1 cellular context compared by ENCODE assay signal in the genomic region with DNA sequence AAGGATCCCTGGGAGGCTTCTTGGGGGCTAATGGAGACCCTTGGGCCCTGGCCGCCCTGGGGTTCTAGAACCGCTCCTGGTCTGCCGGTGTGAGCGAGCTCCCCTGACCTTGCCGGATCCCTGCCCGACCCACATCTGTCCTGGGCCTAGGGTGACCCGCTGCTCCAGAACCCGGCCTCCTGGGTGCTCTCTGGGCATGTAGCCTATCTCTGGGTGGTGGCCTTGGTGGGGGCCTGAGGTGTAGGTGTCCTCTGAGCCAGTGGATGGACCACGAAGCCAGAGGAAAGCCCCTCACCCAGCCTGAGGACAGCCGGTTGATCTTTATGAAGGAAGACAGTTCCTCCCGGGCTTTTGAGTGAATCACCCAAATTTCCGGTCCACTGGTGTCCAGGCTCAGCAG.
TF ChIP-seq lines count a peak whose summit lies in the region.

No MANE protein-coding gene starts in this region.

TF ChIP-seq in GM23338, 12 proteins besides CTCF, POLR2A, EP300 and RAD21 (continued from another document):
- TF ChIP-seq CREB1 (CRISPR knock-in tag; IDR thresholded peaks at IDR 0.05; ENCODE audit: low read depth) = no peak
- no peak for TF ChIP-seq NANOG (IDR thresholded peaks at IDR 0.05; ENCODE audit: borderline replicate concordance)
- TF ChIP-seq, protein P1, sequence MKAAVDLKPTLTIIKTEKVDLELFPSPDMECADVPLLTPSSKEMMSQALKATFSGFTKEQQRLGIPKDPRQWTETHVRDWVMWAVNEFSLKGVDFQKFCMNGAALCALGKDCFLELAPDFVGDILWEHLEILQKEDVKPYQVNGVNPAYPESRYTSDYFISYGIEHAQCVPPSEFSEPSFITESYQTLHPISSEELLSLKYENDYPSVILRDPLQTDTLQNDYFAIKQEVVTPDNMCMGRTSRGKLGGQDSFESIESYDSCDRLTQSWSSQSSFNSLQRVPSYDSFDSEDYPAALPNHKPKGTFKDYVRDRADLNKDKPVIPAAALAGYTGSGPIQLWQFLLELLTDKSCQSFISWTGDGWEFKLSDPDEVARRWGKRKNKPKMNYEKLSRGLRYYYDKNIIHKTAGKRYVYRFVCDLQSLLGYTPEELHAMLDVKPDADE (IDR thresholded peaks at IDR 0.05) = no peak
- no peak for TF ChIP-seq ZNF331 (CRISPR knock-in tag; IDR thresholded peaks at IDR 0.05; ENCODE audit: low read depth)
- TF ChIP-seq, protein P2, sequence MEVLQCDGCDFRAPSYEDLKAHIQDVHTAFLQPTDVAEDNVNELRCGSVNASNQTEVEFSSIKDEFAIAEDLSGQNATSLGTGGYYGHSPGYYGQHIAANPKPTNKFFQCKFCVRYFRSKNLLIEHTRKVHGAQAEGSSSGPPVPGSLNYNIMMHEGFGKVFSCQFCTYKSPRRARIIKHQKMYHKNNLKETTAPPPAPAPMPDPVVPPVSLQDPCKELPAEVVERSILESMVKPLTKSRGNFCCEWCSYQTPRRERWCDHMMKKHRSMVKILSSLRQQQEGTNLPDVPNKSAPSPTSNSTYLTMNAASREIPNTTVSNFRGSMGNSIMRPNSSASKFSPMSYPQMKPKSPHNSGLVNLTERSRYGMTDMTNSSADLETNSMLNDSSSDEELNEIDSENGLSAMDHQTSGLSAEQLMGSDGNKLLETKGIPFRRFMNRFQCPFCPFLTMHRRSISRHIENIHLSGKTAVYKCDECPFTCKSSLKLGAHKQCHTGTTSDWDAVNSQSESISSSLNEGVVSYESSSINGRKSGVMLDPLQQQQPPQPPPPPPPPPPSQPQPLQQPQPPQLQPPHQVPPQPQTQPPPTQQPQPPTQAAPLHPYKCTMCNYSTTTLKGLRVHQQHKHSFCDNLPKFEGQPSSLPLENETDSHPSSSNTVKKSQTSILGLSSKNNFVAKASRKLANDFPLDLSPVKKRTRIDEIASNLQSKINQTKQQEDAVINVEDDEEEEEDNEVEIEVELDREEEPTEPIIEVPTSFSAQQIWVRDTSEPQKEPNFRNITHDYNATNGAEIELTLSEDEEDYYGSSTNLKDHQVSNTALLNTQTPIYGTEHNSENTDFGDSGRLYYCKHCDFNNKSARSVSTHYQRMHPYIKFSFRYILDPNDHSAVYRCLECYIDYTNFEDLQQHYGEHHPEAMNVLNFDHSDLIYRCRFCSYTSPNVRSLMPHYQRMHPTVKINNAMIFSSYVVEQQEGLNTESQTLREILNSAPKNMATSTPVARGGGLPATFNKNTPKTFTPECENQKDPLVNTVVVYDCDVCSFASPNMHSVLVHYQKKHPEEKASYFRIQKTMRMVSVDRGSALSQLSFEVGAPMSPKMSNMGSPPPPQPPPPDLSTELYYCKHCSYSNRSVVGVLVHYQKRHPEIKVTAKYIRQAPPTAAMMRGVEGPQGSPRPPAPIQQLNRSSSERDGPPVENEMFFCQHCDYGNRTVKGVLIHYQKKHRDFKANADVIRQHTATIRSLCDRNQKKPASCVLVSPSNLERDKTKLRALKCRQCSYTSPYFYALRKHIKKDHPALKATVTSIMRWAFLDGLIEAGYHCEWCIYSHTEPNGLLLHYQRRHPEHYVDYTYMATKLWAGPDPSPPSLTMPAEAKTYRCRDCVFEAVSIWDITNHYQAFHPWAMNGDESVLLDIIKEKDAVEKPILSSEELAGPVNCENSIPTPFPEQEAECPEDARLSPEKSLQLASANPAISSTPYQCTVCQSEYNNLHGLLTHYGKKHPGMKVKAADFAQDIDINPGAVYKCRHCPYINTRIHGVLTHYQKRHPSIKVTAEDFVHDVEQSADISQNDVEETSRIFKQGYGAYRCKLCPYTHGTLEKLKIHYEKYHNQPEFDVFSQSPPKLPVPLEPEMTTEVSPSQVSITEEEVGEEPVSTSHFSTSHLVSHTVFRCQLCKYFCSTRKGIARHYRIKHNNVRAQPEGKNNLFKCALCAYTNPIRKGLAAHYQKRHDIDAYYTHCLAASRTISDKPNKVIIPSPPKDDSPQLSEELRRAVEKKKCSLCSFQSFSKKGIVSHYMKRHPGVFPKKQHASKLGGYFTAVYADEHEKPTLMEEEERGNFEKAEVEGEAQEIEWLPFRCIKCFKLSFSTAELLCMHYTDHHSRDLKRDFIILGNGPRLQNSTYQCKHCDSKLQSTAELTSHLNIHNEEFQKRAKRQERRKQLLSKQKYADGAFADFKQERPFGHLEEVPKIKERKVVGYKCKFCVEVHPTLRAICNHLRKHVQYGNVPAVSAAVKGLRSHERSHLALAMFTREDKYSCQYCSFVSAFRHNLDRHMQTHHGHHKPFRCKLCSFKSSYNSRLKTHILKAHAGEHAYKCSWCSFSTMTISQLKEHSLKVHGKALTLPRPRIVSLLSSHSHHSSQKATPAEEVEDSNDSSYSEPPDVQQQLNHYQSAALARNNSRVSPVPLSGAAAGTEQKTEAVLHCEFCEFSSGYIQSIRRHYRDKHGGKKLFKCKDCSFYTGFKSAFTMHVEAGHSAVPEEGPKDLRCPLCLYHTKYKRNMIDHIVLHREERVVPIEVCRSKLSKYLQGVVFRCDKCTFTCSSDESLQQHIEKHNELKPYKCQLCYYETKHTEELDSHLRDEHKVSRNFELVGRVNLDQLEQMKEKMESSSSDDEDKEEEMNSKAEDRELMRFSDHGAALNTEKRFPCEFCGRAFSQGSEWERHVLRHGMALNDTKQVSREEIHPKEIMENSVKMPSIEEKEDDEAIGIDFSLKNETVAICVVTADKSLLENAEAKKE (CRISPR knock-in tag; IDR thresholded peaks at IDR 0.05) = no peak
- TF ChIP-seq, protein P3, sequence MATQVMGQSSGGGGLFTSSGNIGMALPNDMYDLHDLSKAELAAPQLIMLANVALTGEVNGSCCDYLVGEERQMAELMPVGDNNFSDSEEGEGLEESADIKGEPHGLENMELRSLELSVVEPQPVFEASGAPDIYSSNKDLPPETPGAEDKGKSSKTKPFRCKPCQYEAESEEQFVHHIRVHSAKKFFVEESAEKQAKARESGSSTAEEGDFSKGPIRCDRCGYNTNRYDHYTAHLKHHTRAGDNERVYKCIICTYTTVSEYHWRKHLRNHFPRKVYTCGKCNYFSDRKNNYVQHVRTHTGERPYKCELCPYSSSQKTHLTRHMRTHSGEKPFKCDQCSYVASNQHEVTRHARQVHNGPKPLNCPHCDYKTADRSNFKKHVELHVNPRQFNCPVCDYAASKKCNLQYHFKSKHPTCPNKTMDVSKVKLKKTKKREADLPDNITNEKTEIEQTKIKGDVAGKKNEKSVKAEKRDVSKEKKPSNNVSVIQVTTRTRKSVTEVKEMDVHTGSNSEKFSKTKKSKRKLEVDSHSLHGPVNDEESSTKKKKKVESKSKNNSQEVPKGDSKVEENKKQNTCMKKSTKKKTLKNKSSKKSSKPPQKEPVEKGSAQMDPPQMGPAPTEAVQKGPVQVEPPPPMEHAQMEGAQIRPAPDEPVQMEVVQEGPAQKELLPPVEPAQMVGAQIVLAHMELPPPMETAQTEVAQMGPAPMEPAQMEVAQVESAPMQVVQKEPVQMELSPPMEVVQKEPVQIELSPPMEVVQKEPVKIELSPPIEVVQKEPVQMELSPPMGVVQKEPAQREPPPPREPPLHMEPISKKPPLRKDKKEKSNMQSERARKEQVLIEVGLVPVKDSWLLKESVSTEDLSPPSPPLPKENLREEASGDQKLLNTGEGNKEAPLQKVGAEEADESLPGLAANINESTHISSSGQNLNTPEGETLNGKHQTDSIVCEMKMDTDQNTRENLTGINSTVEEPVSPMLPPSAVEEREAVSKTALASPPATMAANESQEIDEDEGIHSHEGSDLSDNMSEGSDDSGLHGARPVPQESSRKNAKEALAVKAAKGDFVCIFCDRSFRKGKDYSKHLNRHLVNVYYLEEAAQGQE (IDR thresholded peaks at IDR 0.05; ENCODE audit: unreplicated experiment) = no peak
- no peak for TF ChIP-seq POLR2AphosphoS5 (IDR thresholded peaks at IDR 0.05; ENCODE audit: low read depth)
